ENCODE assay signal across 1 cellular context in the genomic region with DNA sequence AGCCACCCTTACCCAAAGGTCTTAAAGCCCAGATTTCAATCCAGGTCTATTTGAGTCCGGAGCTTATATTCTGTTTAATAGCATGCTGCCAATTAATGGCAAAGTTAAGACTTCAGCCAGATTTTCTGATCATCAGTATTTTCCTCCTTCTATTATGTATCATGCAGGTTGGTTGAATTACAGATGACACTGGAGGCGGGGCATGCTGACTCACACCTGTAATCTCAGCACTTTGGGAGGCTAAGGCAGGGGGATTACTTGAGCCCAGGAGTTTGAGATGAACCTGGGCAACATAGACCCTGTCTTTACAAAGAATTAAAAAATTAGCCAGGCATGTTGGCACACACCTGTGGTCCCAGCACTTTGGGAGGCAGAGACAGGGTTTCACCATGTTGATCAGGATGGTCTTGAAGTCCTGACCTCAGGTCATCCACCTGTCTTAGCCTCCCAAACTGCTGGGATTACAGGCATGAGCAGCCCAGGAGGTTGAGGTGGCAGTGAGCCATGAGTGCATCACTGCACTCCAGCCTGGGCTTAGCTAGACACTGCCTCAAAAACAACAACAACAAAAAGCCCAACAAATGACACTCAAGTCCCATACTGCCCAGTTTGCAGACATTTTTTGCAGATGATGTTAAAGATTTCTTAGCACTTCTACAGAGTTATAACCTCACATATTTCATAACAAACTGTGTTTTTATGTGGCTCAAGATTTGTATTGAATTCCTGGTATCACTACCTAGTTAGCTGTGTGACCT.
TF ChIP-seq lines count a peak whose summit lies in the region.

No MANE protein-coding gene starts in this region.

TF ChIP-seq in HEK293, 187 proteins besides CTCF, POLR2A, EP300 and RAD21 (continued from another document):
- TF ChIP-seq SCRT2 (tag by site-specific recombination; IDR thresholded peaks at IDR 0.05): peak; percentile 38; the same call in 1 of the 2 replicates
